Comparison of ENCODE assay signal across 1 cellular context in the genomic region with DNA sequence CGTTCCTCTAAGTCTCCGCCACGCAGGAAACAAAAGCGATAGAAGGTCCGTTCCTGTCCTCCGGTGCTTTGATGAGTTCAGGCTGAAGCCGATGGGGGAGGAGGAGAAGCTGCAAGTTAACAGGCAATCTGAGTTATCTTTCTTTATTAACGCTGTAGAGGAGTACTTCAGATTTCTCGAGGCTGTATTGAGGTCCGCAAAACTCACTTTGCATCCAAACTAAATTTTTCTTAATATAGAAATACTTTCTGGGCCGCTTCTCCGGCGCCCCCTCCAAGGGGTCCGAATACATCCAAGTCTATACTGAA.
TF ChIP-seq lines count a peak whose summit lies in the region.

No MANE protein-coding gene starts in this region.

TF ChIP-seq in HepG2, 621 proteins besides CTCF, POLR2A, EP300 and RAD21:
- TF ChIP-seq HDAC1 (CRISPR knock-in tag; IDR thresholded peaks at IDR 0.05), result peak; percentile 44
- TF ChIP-seq, protein P1, sequence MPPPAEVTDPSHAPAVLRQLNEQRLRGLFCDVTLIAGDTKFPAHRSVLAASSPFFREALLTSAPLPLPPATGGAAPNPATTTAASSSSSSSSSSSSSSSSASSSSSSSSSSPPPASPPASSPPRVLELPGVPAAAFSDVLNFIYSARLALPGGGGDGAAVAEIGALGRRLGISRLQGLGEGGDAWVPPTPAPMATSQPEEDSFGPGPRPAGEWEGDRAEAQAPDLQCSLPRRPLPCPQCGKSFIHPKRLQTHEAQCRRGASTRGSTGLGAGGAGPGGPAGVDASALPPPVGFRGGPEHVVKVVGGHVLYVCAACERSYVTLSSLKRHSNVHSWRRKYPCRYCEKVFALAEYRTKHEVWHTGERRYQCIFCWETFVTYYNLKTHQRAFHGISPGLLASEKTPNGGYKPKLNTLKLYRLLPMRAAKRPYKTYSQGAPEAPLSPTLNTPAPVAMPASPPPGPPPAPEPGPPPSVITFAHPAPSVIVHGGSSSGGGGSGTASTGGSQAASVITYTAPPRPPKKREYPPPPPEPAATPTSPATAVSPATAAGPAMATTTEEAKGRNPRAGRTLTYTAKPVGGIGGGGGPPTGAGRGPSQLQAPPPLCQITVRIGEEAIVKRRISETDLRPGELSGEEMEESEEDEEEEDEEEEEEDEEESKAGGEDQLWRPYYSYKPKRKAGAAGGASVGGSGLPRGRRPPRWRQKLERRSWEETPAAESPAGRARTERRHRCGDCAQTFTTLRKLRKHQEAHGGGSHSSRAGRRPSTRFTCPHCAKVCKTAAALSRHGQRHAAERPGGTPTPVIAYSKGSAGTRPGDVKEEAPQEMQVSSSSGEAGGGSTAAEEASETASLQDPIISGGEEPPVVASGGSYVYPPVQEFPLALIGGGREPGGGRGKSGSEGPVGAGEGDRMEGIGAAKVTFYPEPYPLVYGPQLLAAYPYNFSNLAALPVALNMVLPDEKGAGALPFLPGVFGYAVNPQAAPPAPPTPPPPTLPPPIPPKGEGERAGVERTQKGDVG (CRISPR knock-in tag; IDR thresholded peaks at IDR 0.05; ENCODE audit: borderline replicate concordance), result no peak
